Comparison of ENCODE assay signal across 11 cellular contexts in the genomic region with DNA sequence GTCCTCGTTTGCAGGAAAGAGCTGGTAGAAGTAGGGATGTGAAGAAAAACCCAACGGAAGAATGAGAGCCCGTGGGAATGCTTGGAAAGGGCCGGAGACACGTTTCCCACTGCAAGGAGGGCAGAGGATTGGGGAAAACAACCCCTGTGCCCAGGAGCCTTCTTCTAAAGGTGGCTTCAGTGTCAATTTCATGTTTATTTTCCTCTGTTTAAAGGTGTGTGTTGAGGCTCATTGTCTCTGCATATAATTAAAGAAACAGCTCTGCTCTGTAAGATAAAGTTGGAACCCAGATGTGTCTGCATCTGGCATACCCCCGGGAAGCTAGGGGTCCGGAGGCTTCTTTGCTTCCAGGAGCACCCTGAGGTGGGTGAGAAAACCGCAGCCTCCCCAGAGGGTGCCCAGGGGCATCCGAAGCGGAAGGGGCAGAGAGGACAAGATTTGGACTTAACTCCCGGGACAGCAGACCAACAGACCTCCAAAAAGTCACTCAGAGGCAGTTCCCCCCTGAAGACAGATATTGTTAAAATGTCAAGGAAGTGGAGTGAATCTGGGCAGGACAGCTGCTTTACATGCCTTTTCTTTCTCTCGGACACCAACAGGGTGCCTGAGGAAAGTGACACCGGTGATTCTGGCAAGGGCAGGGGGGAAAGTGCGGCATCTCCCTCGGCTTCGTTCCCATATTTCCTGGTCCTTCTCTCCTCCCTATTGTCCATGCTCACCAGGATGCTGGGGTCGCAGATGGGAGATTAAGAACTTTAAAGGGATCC. TPM values are rescaled to one million over a fixed set of nuclear protein-coding genes. Genes with fewer than 3 reads are reported as not detected.
DNase-seq lines count a peak whose midpoint lies in the region; ATAC-seq and TF ChIP-seq lines count a peak whose summit lies in the region.
"Had no signal": no experiment of that assay in that cellular context is flagged by ENCODE, and none has a peak within 500 bp of the region (broad histone marks: within the 10 kb centered on the region; RNA-seq: fewer than 3 reads in every experiment).

No MANE protein-coding gene starts in this region.

- H3K27me3 Mint-ChIP-seq in activated naive CD8-positive, alpha-beta T cell = peaks cover 56% of the 10 kb centered on the region

- no peak overlapping the region for H3K4me2 ChIP-seq in GM23248 (ENCODE audit: unreplicated experiment)

- no peaks in the 10 kb centered on the region for H3K36me3 Mint-ChIP-seq in activated naive CD8-positive, alpha-beta T cell

- in situ Hi-C loops in GM23248 (cut with MboI) = no loop called here

- intact Hi-C loops in tibial artery (cut with DNase I; ENCODE audit: low total_unique reads) = no loop called here

- peaks cover 64% of the 10 kb centered on the region for H3K4me1 Mint-ChIP-seq in activated naive CD8-positive, alpha-beta T cell (ENCODE audit: low read depth)

- DNase-seq in GM23248 (no peak), tibial artery (no peak), DMS 273 treated with DMSO at 0.1 percent for 48 hours (lab: John Stamatoyannopoulos, UW) (no peak), NCI-H187 (lab: John Stamatoyannopoulos, UW) (no peak)
- DNase-seq: HCEC 1CT, heart left ventricle, NCI-H2081 treated with DMSO at 0.1 percent for 48 hours had no signal

- no peaks in the 10 kb centered on the region for H4K20me1 ChIP-seq in GM23248 (ENCODE audit: insufficient read depth)

- no peaks in the 10 kb centered on the region for H3K9me3 ChIP-seq in GM23248 (ENCODE audit: low read depth)
- H3K9me3 ChIP-seq in mesodermal cell (ENCODE audit: control insufficient read depth, low read length) = no peaks in the 10 kb centered on the region
- no peaks in the 10 kb centered on the region for H3K9me3 ChIP-seq in tibial artery
- H3K9me3 ChIP-seq: heart left ventricle had no signal

- H3K9ac ChIP-seq in GM23248 = no peak overlapping the region

- peak overlapping the region; percentile 73 for H3K4me3 Mint-ChIP-seq in activated naive CD8-positive, alpha-beta T cell

- H2AFZ ChIP-seq in GM23248 = no peak overlapping the region

- H3K4me1 ChIP-seq in GM23248 (ENCODE audit: insufficient read depth) (0 out of 2 replicates have a peak, but pooled peaks cover 3% of the 10 kb centered on the region), mesodermal cell (ENCODE audit: control insufficient read depth, insufficient read depth, low read length, poor library complexity, severe bottlenecking) (peaks cover 43% of the 10 kb centered on the region), tibial artery (peaks cover 0 to 56% (median 37%) of the 10 kb centered on the region in 4 donors)

- peak overlapping the region; percentile 52 for H3K27ac Mint-ChIP-seq in activated naive CD8-positive, alpha-beta T cell

- H3F3A ChIP-seq in GM23248 (ENCODE audit: insufficient read depth) = no peaks in the 10 kb centered on the region

- no peak for TF ChIP-seq CTCF in 22Rv1 (IDR thresholded peaks at IDR 0.05)
- TF ChIP-seq CTCF in tibial artery (IDR thresholded peaks at IDR 0.05) = no peak

- ATAC-seq in HG02610 (IDR thresholded peaks at IDR 0.05; ENCODE audit: unreplicated experiment) = no peak
- ATAC-seq: heart left ventricle had no signal

- H3K9me2 ChIP-seq in GM23248 (ENCODE audit: insufficient read depth) = no peaks in the 10 kb centered on the region

- 4 to 7% methylated on average over 17 of the region's 17 CpGs for WGBS in GM23248 (ENCODE audit: low coverage in 1 of 2, low lambda C conversion rate in 2 of 2, missing lambda C conversion rate in 2 of 2), 2 experiments
- WGBS in mesodermal cell (ENCODE audit: insufficient coverage in 2 of 2), 2 experiments = 0 to 2% methylated on average over 10 to 11 of the region's 17 CpGs

- H3K27ac ChIP-seq in 22Rv1 (peak overlapping the region; percentile 86), GM23248 (no peak overlapping the region), mesodermal cell (ENCODE audit: low read depth, low read length, severe bottlenecking) (peak overlapping the region; percentile 10), tibial artery (no peak overlapping the region)
- H3K27ac ChIP-seq: heart left ventricle had no signal

- no peaks in the 10 kb centered on the region for H3K36me3 ChIP-seq in GM23248 (ENCODE audit: low read depth)
- no peaks in the 10 kb centered on the region for H3K36me3 ChIP-seq in mesodermal cell (ENCODE audit: control insufficient read depth, insufficient read depth, low read length)
- no peaks in the 10 kb centered on the region for H3K36me3 ChIP-seq in tibial artery
- H3K36me3 ChIP-seq: heart left ventricle had no signal

- H3K27me3 ChIP-seq in GM23248 (replicated peaks; ENCODE audit: insufficient read depth) (peaks cover 93% of the 10 kb centered on the region), tibial artery (peaks cover 6 to 100% of the 10 kb centered on the region in 2 donors)

- no peaks in the 10 kb centered on the region for H3K9me3 Mint-ChIP-seq in activated naive CD8-positive, alpha-beta T cell (ENCODE audit: low read depth)

- peak overlapping the region; percentile 42; the same call in 1 of the 2 replicates for H3K4me3 ChIP-seq in GM23248
- H3K4me3 ChIP-seq in mesodermal cell (ENCODE audit: extremely low read depth, insufficient read depth, low read length, poor library complexity, severe bottlenecking) = peak overlapping the region; percentile 39
- no peak overlapping the region for H3K4me3 ChIP-seq in tibial artery

- H3K79me2 ChIP-seq in GM23248 (ENCODE audit: insufficient read depth) = no peaks in the 10 kb centered on the region

RNA-seq across cellular contexts. Expression of gene GATA3, which starts 8.6 kb away (rescaled TPM):
- not detected in 2 replicates for total RNA-seq in GM23248 (2014; rRNA removed; shearing (Covaris generic))
- not detected in 2 replicates for polyA plus RNA-seq in GM23248 (2016; fragmentation: Nextera tagmentation; extraction: Ambion mirVana)
- polyA plus RNA-seq in mesodermal cell (2013, experiment 1 of 2) = 41.5 TPM
- polyA plus RNA-seq in mesodermal cell (2013, experiment 2 of 2) = 28.9 TPM

Comparison
In these comparisons a context has a peak if more than half of its experiments do, and no peak if none do; other contexts are left out.
1. H3K27ac ChIP-seq: peak in 22Rv1 (single experiment) and mesodermal cell (single experiment); none in GM23248 (single experiment) and tibial artery (0 of 2).
2. H3K4me3 ChIP-seq: peak in GM23248 (single experiment) and mesodermal cell (single experiment); none in tibial artery (0 of 2).